29 cellular contexts compared by ENCODE assay signal in genomic region chr22:22048981-22049531, GRCh38.
"Had no signal": no experiment of that assay in that cellular context is flagged by ENCODE, and none has a peak within 500 bp of the region (broad histone marks: within the 10 kb centered on the region; RNA-seq: fewer than 3 reads in every experiment).

No MANE protein-coding gene starts in this region.

- DNase-seq: activated CD4-positive, CD25-positive, alpha-beta regulatory T cell; activated CD8-positive, alpha-beta memory T cell treated with anti-CD3 and anti-CD28 coated beads, Interleukin-2, amount 10 ng/mL, durations not matched to agents 7 days and 5 days; activated effector memory CD4-positive, alpha-beta T cell treated with Interleukin-2 at 50 U/mL for 16 hours; activated naive CD4-positive, alpha-beta T cell treated with Interleukin-2 at 50 U/mL for 16 hours; activated naive CD8-positive, alpha-beta T cell treated with anti-CD3 and anti-CD28 coated beads, Interleukin-2, amount 50 U/mL, for 24 hours; activated T-cell treated with anti-CD3 and anti-CD28 coated beads, Interleukin-2, amount 50 U/mL, for 24 hours; amniotic stem cell; MG63; NCI-H1048; NCI-H146; NCI-H1930; NCI-H345; NCI-H510A; NCI-H526 treated with DMSO at 0.1 percent for 48 hours; NCI-H82; Peyer's patch; Right ventricle myocardium superior; SJCRH30; SK-N-SH; SW 1271; T1000 had no signal

- H3K9me3 Mint-ChIP-seq: activated naive CD4-positive, alpha-beta T cell treated with anti-CD3 and anti-CD28 coated beads, Interleukin-2, amount 50 U/mL, for 72 hours; activated naive CD8-positive, alpha-beta T cell treated with anti-CD3 and anti-CD28 coated beads, Interleukin-2, amount 50 U/mL, for 24 hours; activated T-cell treated with anti-CD3 and anti-CD28 coated beads, Interleukin-2, amount 50 U/mL, for 24 hours; activated T-helper 1 cell treated with anti-CD3 and anti-CD28 coated beads, Interleukin-12 subunit alpha, Interleukin-12 subunit beta, Interleukin-2, Interleukin-4 antibody, amounts not matched to agents 30 ng/mL and 10 ng/mL and 1 ng/mL, durations not matched to agents 14 hours and 24 hours and 36 hours; central memory CD8-positive, alpha-beta T cell; T-helper 1 cell treated with Interleukin-12 subunit alpha and Interleukin-12 subunit beta and Interleukin-4 antibody, amounts not matched to agents 30 μg/mL and 1 μg/mL, for 36 hours had no signal

- H3K27ac Mint-ChIP-seq: activated CD8-positive, alpha-beta memory T cell treated with anti-CD3 and anti-CD28 coated beads, Interleukin-2, amount 10 ng/mL, durations not matched to agents 7 days and 5 days; activated naive CD4-positive, alpha-beta T cell treated with anti-CD3 and anti-CD28 coated beads, Interleukin-2, amount 50 U/mL, for 72 hours; activated naive CD8-positive, alpha-beta T cell treated with anti-CD3 and anti-CD28 coated beads, Interleukin-2, amount 50 U/mL, for 24 hours; activated T-cell treated with anti-CD3 and anti-CD28 coated beads, Interleukin-2, amount 50 U/mL, for 24 hours; activated T-helper 1 cell treated with anti-CD3 and anti-CD28 coated beads, Interleukin-12 subunit alpha, Interleukin-12 subunit beta, Interleukin-2, Interleukin-4 antibody, amounts not matched to agents 30 ng/mL and 10 ng/mL and 1 ng/mL, durations not matched to agents 14 hours and 24 hours and 36 hours; brain; T-helper 1 cell treated with Interleukin-12 subunit alpha and Interleukin-12 subunit beta and Interleukin-4 antibody, amounts not matched to agents 30 μg/mL and 1 μg/mL, for 36 hours had no signal

- H3K36me3 Mint-ChIP-seq: activated CD8-positive, alpha-beta memory T cell treated with anti-CD3 and anti-CD28 coated beads, Interleukin-2, amount 10 ng/mL, durations not matched to agents 7 days and 5 days; activated naive CD4-positive, alpha-beta T cell treated with anti-CD3 and anti-CD28 coated beads, Interleukin-2, amount 50 U/mL, for 72 hours; brain; IgD-negative memory B cell had no signal

- H3K4me1 Mint-ChIP-seq: activated CD8-positive, alpha-beta memory T cell treated with anti-CD3 and anti-CD28 coated beads, Interleukin-2, amount 10 ng/mL, durations not matched to agents 7 days and 5 days; activated naive CD8-positive, alpha-beta T cell treated with anti-CD3 and anti-CD28 coated beads, Interleukin-2, amount 50 U/mL, for 24 hours; brain; central memory CD8-positive, alpha-beta T cell had no signal

- H3K4me3 Mint-ChIP-seq: activated CD8-positive, alpha-beta memory T cell treated with anti-CD3 and anti-CD28 coated beads, Interleukin-2, amount 10 ng/mL, durations not matched to agents 7 days and 5 days; activated naive CD8-positive, alpha-beta T cell treated with anti-CD3 and anti-CD28 coated beads, Interleukin-2, amount 50 U/mL, for 24 hours; activated T-cell treated with anti-CD3 and anti-CD28 coated beads, Interleukin-2, amount 50 U/mL, for 24 hours; activated T-helper 1 cell treated with anti-CD3 and anti-CD28 coated beads, Interleukin-12 subunit alpha, Interleukin-12 subunit beta, Interleukin-2, Interleukin-4 antibody, amounts not matched to agents 30 ng/mL and 10 ng/mL and 1 ng/mL, durations not matched to agents 14 hours and 24 hours and 36 hours; brain; central memory CD8-positive, alpha-beta T cell; T-helper 1 cell treated with Interleukin-12 subunit alpha and Interleukin-12 subunit beta and Interleukin-4 antibody, amounts not matched to agents 30 μg/mL and 1 μg/mL, for 36 hours had no signal

- H3K36me3 ChIP-seq: MG63, Peyer's patch, SJCRH30 had no signal

- H3K9ac ChIP-seq: KMS-11, SK-N-SH had no signal

- H3K9me3 ChIP-seq: Peyer's patch, SJCRH30, SK-N-SH had no signal

- H3K4me2 ChIP-seq: KMS-11, SK-N-SH had no signal

- H3K4me3 ChIP-seq: MG63, Peyer's patch, SJCRH30 had no signal

- H3K27ac ChIP-seq: KMS-11, Peyer's patch, RWPE1, SJCRH30 had no signal

- H3K4me1 ChIP-seq: Peyer's patch, SJCRH30 had no signal

- ATAC-seq: activated CD8-positive, alpha-beta memory T cell treated with anti-CD3 and anti-CD28 coated beads, Interleukin-2, amount 10 ng/mL, durations not matched to agents 7 days and 5 days; activated naive CD4-positive, alpha-beta T cell treated with anti-CD3 and anti-CD28 coated beads, Interleukin-2, amount 50 U/mL, for 72 hours; activated naive CD8-positive, alpha-beta T cell treated with anti-CD3 and anti-CD28 coated beads, Interleukin-2, amount 50 U/mL, for 24 hours had no signal

- H3K27me3 Mint-ChIP-seq: IgD-negative memory B cell had no signal

- H3K27me3 ChIP-seq: MG63, Peyer's patch had no signal
